Comparison of ENCODE assay signal across 25 cellular contexts in the genomic region with DNA sequence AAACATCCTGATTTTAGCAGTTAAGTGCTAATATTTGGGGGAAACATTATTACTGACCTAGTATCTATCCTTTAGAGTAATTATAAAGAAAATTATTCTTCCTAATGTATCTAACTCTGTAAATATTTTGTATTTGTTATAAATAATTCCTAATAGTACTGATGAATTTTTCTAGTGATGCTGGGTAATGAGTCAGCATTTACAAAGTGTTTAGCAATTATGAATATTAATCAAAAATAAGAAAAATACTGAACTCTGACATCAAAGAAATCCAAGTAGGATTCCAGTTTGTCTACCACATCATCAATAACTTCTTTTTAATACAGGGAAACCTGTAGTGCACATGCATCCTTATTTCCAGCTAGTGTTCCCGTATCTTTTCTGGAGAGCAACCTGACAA. TPM values are rescaled to one million over a fixed set of nuclear protein-coding genes. Genes with fewer than 3 reads are reported as not detected.
A peak's percentile ranks its signal among the peaks of the same experiment; 100 is the strongest.
DNase-seq lines count a peak whose midpoint lies in the region; ATAC-seq and TF ChIP-seq lines count a peak whose summit lies in the region.
"Had no signal": no experiment of that assay in that cellular context is flagged by ENCODE, and none has a peak within 500 bp of the region (broad histone marks: within the 10 kb centered on the region; RNA-seq: fewer than 3 reads in every experiment).

No MANE protein-coding gene starts in this region.

- no peaks in the 10 kb centered on the region for H3F3A ChIP-seq in Loucy (ENCODE audit: low read depth)

- H3K27ac ChIP-seq in CD4-positive, alpha-beta T cell (ENCODE audit: low read depth, low read length) = no peak overlapping the region
- H3K27ac ChIP-seq in trophoblast cell (ENCODE audit: low read depth, low read length) = no peak overlapping the region
- H3K27ac ChIP-seq: 22Rv1, GM23248, SJCRH30 had no signal

- H3K27me3 Mint-ChIP-seq in activated T-cell treated with anti-CD3 and anti-CD28 coated beads, Interleukin-2, amount 50 U/mL, for 24 hours = no peaks in the 10 kb centered on the region
- no peaks in the 10 kb centered on the region for H3K27me3 Mint-ChIP-seq in CD4-positive, alpha-beta T cell
- no peaks in the 10 kb centered on the region for H3K27me3 Mint-ChIP-seq in activated T-cell treated with anti-CD3 and anti-CD28 coated beads, Interleukin-2, amount 50 U/mL, for 4 hours (ENCODE audit: low read depth)
- H3K27me3 Mint-ChIP-seq: CD4-positive, CD25-positive, alpha-beta regulatory T cell had no signal

- peaks cover 83% of the 10 kb centered on the region for H3K4me1 Mint-ChIP-seq in activated T-cell treated with anti-CD3 and anti-CD28 coated beads, Interleukin-2, amount 50 U/mL, for 24 hours (ENCODE audit: low read depth)
- H3K4me1 Mint-ChIP-seq in CD4-positive, alpha-beta T cell (ENCODE audit: low read depth) = peaks cover 87% of the 10 kb centered on the region
- H3K4me1 Mint-ChIP-seq in activated T-cell treated with anti-CD3 and anti-CD28 coated beads, Interleukin-2, amount 50 U/mL, for 4 hours (ENCODE audit: low read depth) = peaks cover 74% of the 10 kb centered on the region

- peak overlapping the region; percentile 50 for H3K27ac Mint-ChIP-seq in activated T-cell treated with anti-CD3 and anti-CD28 coated beads, Interleukin-2, amount 50 U/mL, for 24 hours
- H3K27ac Mint-ChIP-seq in CD4-positive, alpha-beta T cell = no peak overlapping the region

- H4K91ac ChIP-seq in trophoblast cell (ENCODE audit: low read depth, low read length) = no peak overlapping the region

- peak overlapping the region; percentile 57 for H3K4ac ChIP-seq in trophoblast cell (ENCODE audit: low read depth, low read length)

- H2AK5ac ChIP-seq in trophoblast cell (ENCODE audit: low read length) = no peak overlapping the region

- H3K36me3 ChIP-seq in Loucy (ENCODE audit: insufficient read depth, low read length) (peaks cover 29% of the 10 kb centered on the region), trophoblast cell (ENCODE audit: control insufficient read depth in 1 of 2, insufficient read depth in 2 of 2, low read length in 2 of 2) (peaks cover 3 to 5% of the 10 kb centered on the region in 2 experiments)

- no peak overlapping the region for H2BK5ac ChIP-seq in trophoblast cell (ENCODE audit: low read depth, low read length, poor library complexity)

- H3K27me3 ChIP-seq in CD4-positive, alpha-beta T cell (ENCODE audit: control insufficient read depth, insufficient read depth, low read length) = no peaks in the 10 kb centered on the region
- H3K27me3 ChIP-seq in Loucy (ENCODE audit: insufficient read depth, low read length, poor library complexity, severe bottlenecking) (no peaks in the 10 kb centered on the region), trophoblast cell (ENCODE audit: insufficient read depth, low read length) (no peaks in the 10 kb centered on the region)
- H3K27me3 ChIP-seq: SJCRH30 had no signal

- H4K12ac ChIP-seq in trophoblast cell (ENCODE audit: low read depth, low read length) = no peak overlapping the region

- no peak for TF ChIP-seq CTCF in CD4-positive, alpha-beta T cell (IDR thresholded peaks at IDR 0.05)
- TF ChIP-seq CTCF in Loucy (conservative IDR thresholded peaks at IDR 0.05; ENCODE audit: low read length) = no peak

- no peak for ATAC-seq in CD4-positive, alpha-beta T cell (ENCODE audit: poor library complexity)
- ATAC-seq in activated T-cell treated with anti-CD3 and anti-CD28 coated beads, Interleukin-2, amount 50 U/mL, for 4 hours = no peak
- ATAC-seq: PC-3, Right ventricle myocardium inferior, SK-N-SH treated with all-trans-retinoic acid at 6 μM for 48 hours had no signal

- no peaks in the 10 kb centered on the region for H3K9me3 ChIP-seq in CD4-positive, alpha-beta T cell (ENCODE audit: control insufficient read depth, low read length)
- H3K9me3 ChIP-seq in Loucy (ENCODE audit: insufficient read depth, low read depth, low read length) (no peaks in the 10 kb centered on the region), trophoblast cell (ENCODE audit: insufficient read depth, low read depth, low read length) (no peaks in the 10 kb centered on the region)
- H3K9me3 ChIP-seq: SJCRH30 had no signal

- H3K79me1 ChIP-seq in trophoblast cell (ENCODE audit: low read length) = no peaks in the 10 kb centered on the region

- no peak overlapping the region for H3K4me3 Mint-ChIP-seq in activated T-cell treated with anti-CD3 and anti-CD28 coated beads, Interleukin-2, amount 50 U/mL, for 24 hours
- peak overlapping the region; percentile 5 for H3K4me3 Mint-ChIP-seq in CD4-positive, alpha-beta T cell
- H3K4me3 Mint-ChIP-seq in activated T-cell treated with anti-CD3 and anti-CD28 coated beads, Interleukin-2, amount 50 U/mL, for 4 hours = no peak overlapping the region

- H4K20me1 ChIP-seq in Loucy (ENCODE audit: insufficient read depth, low read length, poor library complexity, severe bottlenecking) = peaks cover 99% of the 10 kb centered on the region

- H3K79me2 ChIP-seq in Loucy (ENCODE audit: insufficient read depth, low read length) (peaks cover 100% of the 10 kb centered on the region), trophoblast cell (ENCODE audit: control insufficient read depth, insufficient read depth, low read length, poor library complexity) (peaks cover 7% of the 10 kb centered on the region)

- no peak overlapping the region for H4K8ac ChIP-seq in trophoblast cell (ENCODE audit: low read depth, low read length)

- H3K4me1 ChIP-seq in Loucy (ENCODE audit: insufficient read depth, low read length, poor library complexity, severe bottlenecking) (peaks cover 67% of the 10 kb centered on the region), trophoblast cell (ENCODE audit: control insufficient read depth in 1 of 2, insufficient read depth in 2 of 2, low read length in 2 of 2) (no peaks in the 10 kb centered on the region)
- H3K4me1 ChIP-seq: SJCRH30 had no signal

- no peak overlapping the region for H3K18ac ChIP-seq in trophoblast cell (ENCODE audit: low read length)

- H3K9ac ChIP-seq in Loucy (ENCODE audit: low read depth, low read length, poor library complexity, severe bottlenecking) = no peak overlapping the region
- no peak overlapping the region for H3K9ac ChIP-seq in trophoblast cell (ENCODE audit: low read length)
- H3K9ac ChIP-seq: GM23248 had no signal

- H3K9me2 ChIP-seq in Loucy (replicated peaks; ENCODE audit: low read depth, low read length) = no peaks in the 10 kb centered on the region

- H3K4me3 ChIP-seq in Loucy (ENCODE audit: low read length, poor library complexity, severe bottlenecking) (peak overlapping the region; percentile 15), trophoblast cell (ENCODE audit: low read depth, low read length) (no peak overlapping the region)
- H3K4me3 ChIP-seq: GM23248, SJCRH30 had no signal

- no peak overlapping the region for H2BK12ac ChIP-seq in trophoblast cell (ENCODE audit: low read length)

- no peak for DNase-seq in activated T-cell treated with anti-CD3 and anti-CD28 coated beads, Interleukin-2, amount 50 U/mL, for 24 hours
- DNase-seq in activated T-cell treated with anti-CD3 and anti-CD28 coated beads, Interleukin-2, amount 50 U/mL, for 48 hours = no peak
- DNase-seq in CD4-positive, alpha-beta T cell = no peak
- DNase-seq in trophoblast cell = no peak
- no peak for DNase-seq in AG08395 (ENCODE audit: low spot score)
- no peak for DNase-seq in NCI-H524 (lab: John Stamatoyannopoulos, UW)
- no peak for DNase-seq in activated T-cell treated with anti-CD3 and anti-CD28 coated beads, Interleukin-2, amount 50 U/mL, for 4 hours
- DNase-seq: ACHN; CD4-positive, CD25-positive, alpha-beta regulatory T cell; GM23248; HCEC 1CT; MV-4-11; NCI-H1105; NCI-H1436 treated with DMSO at 0.1 percent for 48 hours; NCI-H2029; NCI-H446; NCI-H526; NCI-H82; NK-92 treated with Interleukin-12 subunit alpha and Interleukin-12 subunit beta, amount 100 ng/mL, for 24 hours; PC-3; SJCRH30 had no signal

- CTCF ChIA-PET in CD4-positive, alpha-beta T cell (lab: Charles Lee) = no interaction called here

- H3K14ac ChIP-seq in trophoblast cell (ENCODE audit: low read length) = no peak overlapping the region

- H3K23ac ChIP-seq in trophoblast cell (ENCODE audit: low read length) = no peak overlapping the region

- no peaks in the 10 kb centered on the region for H3K9me3 Mint-ChIP-seq in activated T-cell treated with anti-CD3 and anti-CD28 coated beads, Interleukin-2, amount 50 U/mL, for 24 hours
- peaks cover 2% of the 10 kb centered on the region for H3K9me3 Mint-ChIP-seq in CD4-positive, alpha-beta T cell
- H3K9me3 Mint-ChIP-seq in activated T-cell treated with anti-CD3 and anti-CD28 coated beads, Interleukin-2, amount 50 U/mL, for 4 hours = peaks cover 8% of the 10 kb centered on the region

- POLR2A ChIA-PET in CD4-positive, alpha-beta T cell (lab: Charles Lee) = no interaction called here

- H2BK120ac ChIP-seq in trophoblast cell (ENCODE audit: insufficient read depth, low read length, poor library complexity) = no peak overlapping the region

- H2AFZ ChIP-seq in Loucy (ENCODE audit: low read length) = no peak overlapping the region
- H2AFZ ChIP-seq in trophoblast cell (ENCODE audit: insufficient read depth, low read length, poor library complexity) = no peak overlapping the region
- H2AFZ ChIP-seq: GM23248 had no signal

- H3K36me3 Mint-ChIP-seq in activated T-cell treated with anti-CD3 and anti-CD28 coated beads, Interleukin-2, amount 50 U/mL, for 24 hours (ENCODE audit: low read depth) = peaks cover 94% of the 10 kb centered on the region
- peaks cover 63% of the 10 kb centered on the region for H3K36me3 Mint-ChIP-seq in CD4-positive, alpha-beta T cell (ENCODE audit: low read depth)
- peaks cover 58% of the 10 kb centered on the region for H3K36me3 Mint-ChIP-seq in activated T-cell treated with anti-CD3 and anti-CD28 coated beads, Interleukin-2, amount 50 U/mL, for 4 hours (ENCODE audit: insufficient read depth)

- H3K4me2 ChIP-seq in Loucy (ENCODE audit: low read depth, low read length, poor library complexity, severe bottlenecking) (peak overlapping the region; percentile 59), trophoblast cell (ENCODE audit: low read length) (no peak overlapping the region)

- WGBS in trophoblast cell (ENCODE audit: extremely low coverage, insufficient coverage, insufficient read length) = no CpG with 5 or more reads among the region's 1 CpG

- intact Hi-C loops in CD4-positive, alpha-beta T cell (cut with DNase I, micrococcal nuclease) = no loop called here

RNA-seq across cellular contexts. Expression of a gene that starts 9.0 kb away (rescaled TPM):
- total RNA-seq in CD4-positive, alpha-beta T cell = 100 to 1,000 TPM; 646 to 654 TPM
- 493 and 514 TPM in 2 replicates for polyA plus RNA-seq in trophoblast cell (2013)
- total RNA-seq in activated T-cell treated with anti-CD3 and anti-CD28 coated beads, Interleukin-2, amount 50 U/mL, for 4 hours = 1,000 to 10,000 TPM in 1 of 3 donors, 100 to 1,000 TPM in 2; 918 to 1,002 (median 960) TPM

RNA-seq across cellular contexts. Expression of a gene that starts 43.9 kb away (rescaled TPM):
- total RNA-seq in CD4-positive, alpha-beta T cell = 1 to 10 TPM; 6.5 TPM
- 3.8 and 4.5 TPM in 2 replicates for polyA plus RNA-seq in trophoblast cell (2013)
- total RNA-seq in activated T-cell treated with anti-CD3 and anti-CD28 coated beads, Interleukin-2, amount 50 U/mL, for 4 hours = 10 to 100 TPM; 36.8 to 52.2 (median 37.2) TPM

Comparison
In these comparisons a context has a peak if more than half of its experiments do, and no peak if none do; other contexts are left out.
1. RNA of a gene that starts 43.9 kb away (total RNA-seq): 36.8 to 52.2 TPM in activated T-cell treated with anti-CD3 and anti-CD28 coated beads, Interleukin-2, amount 50 U/mL, for 4 hours; 6.5 TPM in CD4-positive, alpha-beta T cell; every median in the first group is over 4 times any median in the second.